ENCODE assay signal across 13 cellular contexts in genomic region chr5:42655982-42656660, GRCh38.
DNase-seq lines count a peak whose midpoint lies in the region; ATAC-seq and TF ChIP-seq lines count a peak whose summit lies in the region.
"Had no signal": no experiment of that assay in that cellular context is flagged by ENCODE, and none has a peak within 500 bp of the region (broad histone marks: within the 10 kb centered on the region; RNA-seq: fewer than 3 reads in every experiment).

No MANE protein-coding gene starts in this region.

- DNase-seq in DND-41 (no peak), RWPE2 (ENCODE audit: low spot score) (no peak), fibroblast of villous mesenchyme (ENCODE audit: low read depth) (peak; percentile 9), non-pigmented ciliary epithelial cell (ENCODE audit: low read depth) (peak; percentile 10), hepatic stellate cell (ENCODE audit: low spot score) (no peak), WERI-Rb-1 (no peak)
- DNase-seq: dermis blood vessel endothelial cell, lower lobe of right lung, MV-4-11 had no signal

- ATAC-seq in DND-41 (ENCODE audit: insufficient read depth, low read depth), result no peak
- ATAC-seq in RWPE2 (ENCODE audit: low read depth), result peak; percentile 87
- ATAC-seq in gastroesophageal sphincter, result no peak
- no peak for ATAC-seq in GM21786 (IDR thresholded peaks at IDR 0.05; ENCODE audit: unreplicated experiment)
- ATAC-seq: lower lobe of right lung had no signal

- H3K27ac ChIP-seq in DND-41 (ENCODE audit: low read length), result no peak overlapping the region
- no peak overlapping the region for H3K27ac ChIP-seq in RWPE2 (ENCODE audit: poor library complexity, severe bottlenecking)
- no peak overlapping the region for H3K27ac ChIP-seq in WERI-Rb-1
- H3K27ac ChIP-seq in gastroesophageal sphincter, result no peak overlapping the region
- H3K27ac ChIP-seq: lower lobe of right lung, neutrophil, vagina had no signal

- WGBS in gastroesophageal sphincter (ENCODE audit: low coverage in 1 of 2), 2 donors, result 39 to 52% methylated on average over 3 of the region's 3 CpGs

- H3K36me3 ChIP-seq in DND-41 (ENCODE audit: insufficient read depth, low read length), result no peaks in the 10 kb centered on the region
- no peaks in the 10 kb centered on the region for H3K36me3 ChIP-seq in RWPE2 (ENCODE audit: low read depth)
- no peaks in the 10 kb centered on the region for H3K36me3 ChIP-seq in WERI-Rb-1
- no peaks in the 10 kb centered on the region for H3K36me3 ChIP-seq in gastroesophageal sphincter
- H3K36me3 ChIP-seq: lower lobe of right lung, neutrophil, vagina had no signal

- no peaks in the 10 kb centered on the region for H3K9me3 ChIP-seq in DND-41 (ENCODE audit: insufficient read depth, low read length, severe bottlenecking)
- no peaks in the 10 kb centered on the region for H3K9me3 ChIP-seq in RWPE2 (ENCODE audit: severe bottlenecking)
- peaks cover 5% of the 10 kb centered on the region for H3K9me3 ChIP-seq in WERI-Rb-1 (ENCODE audit: severe bottlenecking)
- no peaks in the 10 kb centered on the region for H3K9me3 ChIP-seq in gastroesophageal sphincter
- H3K9me3 ChIP-seq: lower lobe of right lung, neutrophil, vagina had no signal

- H3K9ac ChIP-seq in DND-41 (ENCODE audit: low read depth, low read length), result no peak overlapping the region

- H2AFZ ChIP-seq in DND-41 (ENCODE audit: low read depth, low read length), result peak overlapping the region; percentile 44; the same call in 1 of the 2 replicates

- H3K27me3 ChIP-seq in DND-41 (ENCODE audit: insufficient read depth, low read length, poor library complexity), result no peaks in the 10 kb centered on the region
- H3K27me3 ChIP-seq in RWPE2 (ENCODE audit: insufficient read depth, poor library complexity, severe bottlenecking), result no peaks in the 10 kb centered on the region
- H3K27me3 ChIP-seq in WERI-Rb-1 (ENCODE audit: insufficient read depth, low read depth, severe bottlenecking), result peaks cover 20% of the 10 kb centered on the region
- H3K27me3 ChIP-seq in gastroesophageal sphincter, result no peaks in the 10 kb centered on the region
- H3K27me3 ChIP-seq: neutrophil, vagina had no signal

- no peak for TF ChIP-seq EP300 in gastroesophageal sphincter (IDR thresholded peaks at IDR 0.05)

- no peak overlapping the region for H3K4me3 ChIP-seq in DND-41 (ENCODE audit: low read depth in 1 of 2, low read length in 2 of 2)
- H3K4me3 ChIP-seq in RWPE2 (ENCODE audit: severe bottlenecking), result peak overlapping the region; percentile 5
- H3K4me3 ChIP-seq in fibroblast of villous mesenchyme (ENCODE audit: low read depth, low read length), result no peak overlapping the region
- no peak overlapping the region for H3K4me3 ChIP-seq in WERI-Rb-1 (ENCODE audit: low read depth, low read length)
- no peak overlapping the region for H3K4me3 ChIP-seq in gastroesophageal sphincter
- H3K4me3 ChIP-seq: lower lobe of right lung, vagina had no signal

- H4K20me1 ChIP-seq in DND-41 (ENCODE audit: insufficient read depth, low read length), result no peaks in the 10 kb centered on the region

- TF ChIP-seq CTCF in DND-41 (IDR thresholded peaks at IDR 0.05; ENCODE audit: borderline replicate concordance, extremely low read depth, low read length, poor library complexity, severe bottlenecking) (no peak), RWPE2 (IDR thresholded peaks at IDR 0.05; ENCODE audit: poor library complexity, severe bottlenecking) (no peak), fibroblast of villous mesenchyme (IDR thresholded peaks at IDR 0.05; ENCODE audit: insufficient read depth, low read depth, low read length) (no peak), WERI-Rb-1 (IDR thresholded peaks at IDR 0.05; ENCODE audit: low read depth, low read length) (no peak), gastroesophageal sphincter (IDR thresholded peaks at IDR 0.05) (no peak)

- no peaks in the 10 kb centered on the region for H3K79me2 ChIP-seq in DND-41 (ENCODE audit: insufficient read depth, low read length)

- peak overlapping the region; percentile 36; the same call in 1 of the 2 replicates for H3K4me2 ChIP-seq in DND-41 (ENCODE audit: insufficient read depth, low read length)

- TF ChIP-seq POLR2A in gastroesophageal sphincter (IDR thresholded peaks at IDR 0.05), result no peak

- no peaks in the 10 kb centered on the region for H3K4me1 ChIP-seq in DND-41 (ENCODE audit: insufficient read depth, low read length)
- peaks cover 8% of the 10 kb centered on the region for H3K4me1 ChIP-seq in RWPE2 (ENCODE audit: insufficient read depth, poor library complexity, severe bottlenecking)
- H3K4me1 ChIP-seq in gastroesophageal sphincter, result peaks cover 0 to 9% (median 0%) of the 10 kb centered on the region in 3 donors

Comparison
In these comparisons a context has a peak if more than half of its experiments do, and no peak if none do; other contexts are left out.
1. DNase-seq: peak in fibroblast of villous mesenchyme (single experiment) and non-pigmented ciliary epithelial cell (single experiment); none in DND-41 (single experiment), RWPE2 (single experiment), hepatic stellate cell (single experiment) and WERI-Rb-1 (single experiment).